Comparison of ENCODE assay signal across 8 cellular contexts in the genomic region with DNA sequence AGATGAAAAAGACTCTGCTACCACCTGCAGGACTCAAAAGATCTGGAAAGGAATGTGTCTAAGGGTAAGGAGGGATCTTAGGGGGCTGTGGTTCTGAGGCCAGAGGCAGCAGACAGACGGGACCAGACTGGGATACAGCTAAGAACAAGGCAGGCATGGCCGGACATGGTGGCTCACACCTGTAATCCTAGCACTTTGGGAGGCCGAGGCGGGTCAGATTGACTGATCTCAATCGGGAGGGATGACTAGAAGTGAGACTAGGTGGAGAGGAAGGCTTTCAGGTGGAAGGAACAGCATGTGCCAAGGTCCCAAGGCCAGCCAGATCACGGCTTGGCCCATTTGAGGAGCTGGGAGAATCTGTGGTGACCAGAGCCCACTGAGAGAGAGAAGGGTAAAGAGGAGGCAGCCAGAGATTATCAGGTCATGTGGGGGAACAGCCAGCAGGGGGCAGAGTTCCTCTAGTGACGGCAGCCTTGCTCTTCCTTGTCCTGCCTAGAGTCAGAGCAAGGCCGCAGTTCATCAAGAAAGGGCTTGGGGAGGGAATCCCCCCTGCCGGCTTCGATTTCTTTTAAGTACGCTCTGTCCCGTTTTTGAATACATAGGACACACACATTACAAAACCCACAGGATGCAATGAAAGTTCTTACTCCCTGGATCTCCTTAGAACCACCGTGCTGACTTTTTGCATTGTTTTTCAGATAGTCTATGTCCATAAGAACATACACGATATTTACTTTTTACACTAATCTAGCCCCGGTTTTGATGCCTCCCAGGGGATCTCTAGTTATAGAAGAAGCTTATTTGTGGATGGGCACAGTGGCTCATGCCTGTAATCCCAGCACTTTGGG. TPM values are rescaled to one million over a fixed set of nuclear protein-coding genes. Genes with fewer than 3 reads are reported as not detected.
DNase-seq lines count a peak whose midpoint lies in the region; ATAC-seq and TF ChIP-seq lines count a peak whose summit lies in the region.

No MANE protein-coding gene starts in this region.

- peak; percentile 70 for DNase-seq in DMS114 treated with DMSO at 0.1 percent for 48 hours (lab: John Stamatoyannopoulos, UW; ENCODE audit: unreplicated experiment)
- peak; percentile 78 for DNase-seq in NCI-H82 treated with DMSO at 0.1 percent for 48 hours (lab: John Stamatoyannopoulos, UW; ENCODE audit: unreplicated experiment)
- peak; percentile 93 for DNase-seq in activated CD8-positive, alpha-beta T cell treated with anti-CD3 and anti-CD28 coated beads for 36 hours
- DNase-seq in effector CD8-positive, alpha-beta T cell (lab: John Stamatoyannopoulos, UW), result peak; percentile 71
- peak; percentile 78 for DNase-seq in midbrain (lab: John Stamatoyannopoulos, UW)
- peak; percentile 73 to 82 for DNase-seq in stimulated activated CD8-positive, alpha-beta memory T cell treated with anti-CD3 and anti-CD28 coated beads, Interleukin-2, amount 100 ng/mL, for 48 hours (ENCODE audit: low read depth in 2 of 2)

- H3K27me3 Mint-ChIP-seq in activated CD8-positive, alpha-beta T cell treated with anti-CD3 and anti-CD28 coated beads for 36 hours, result peaks cover 51% of the 10 kb centered on the region

- ATAC-seq in HG03280 (IDR thresholded peaks at IDR 0.05; ENCODE audit: unreplicated experiment) (peak; percentile 33), GM21390 (IDR thresholded peaks at IDR 0.05; ENCODE audit: unreplicated experiment) (no peak)
- peak; percentile 37 for ATAC-seq in activated CD8-positive, alpha-beta T cell treated with anti-CD3 and anti-CD28 coated beads for 36 hours

- peak; percentile 81 for TF ChIP-seq CTCF in activated CD8-positive, alpha-beta T cell treated with anti-CD3 and anti-CD28 coated beads for 36 hours (IDR thresholded peaks at IDR 0.05)

- no peak overlapping the region for H3K4me3 Mint-ChIP-seq in activated CD8-positive, alpha-beta T cell treated with anti-CD3 and anti-CD28 coated beads for 36 hours

- intact Hi-C loops in activated CD8-positive, alpha-beta T cell treated with anti-CD3 and anti-CD28 coated beads for 36 hours (cut with micrococcal nuclease), result loop anchor here (1.0 kb wide), 1 partner anchor 79 kb away; the partner anchor contains the start of gene WDR38

- POLR2A ChIA-PET in activated CD8-positive, alpha-beta T cell treated with anti-CD3 and anti-CD28 coated beads for 36 hours (lab: Charles Lee), result interaction anchor here (0.8 to 8.8 kb wide), 3 partner anchors 34 to 95 kb away, joined by 3 to 120 read pairs (median 9); partner anchors contain the start of genes ARPC5L, RPL35 and WDR38

- CTCF ChIA-PET in activated CD8-positive, alpha-beta T cell treated with anti-CD3 and anti-CD28 coated beads for 36 hours (lab: Charles Lee), result interaction anchor here (0.6 to 13.8 kb wide), 21 partner anchors 8 to 594 kb away, joined by 3 to 431 read pairs (median 4); partner anchors contain the start of genes ARPC5L, RPL35 and WDR38

- H3K36me3 Mint-ChIP-seq in activated CD8-positive, alpha-beta T cell treated with anti-CD3 and anti-CD28 coated beads for 36 hours (ENCODE audit: low read depth), result no peaks in the 10 kb centered on the region

- H3K27ac Mint-ChIP-seq in activated CD8-positive, alpha-beta T cell treated with anti-CD3 and anti-CD28 coated beads for 36 hours, result no peak overlapping the region

- H3K4me1 Mint-ChIP-seq in activated CD8-positive, alpha-beta T cell treated with anti-CD3 and anti-CD28 coated beads for 36 hours (ENCODE audit: low read depth), result peaks cover 35% of the 10 kb centered on the region

- H3K9me3 Mint-ChIP-seq in activated CD8-positive, alpha-beta T cell treated with anti-CD3 and anti-CD28 coated beads for 36 hours, result no peaks in the 10 kb centered on the region

RNA-seq across cellular contexts. Expression of gene OLFML2A, which starts 2.6 kb away (rescaled TPM):
- not detected for total RNA-seq in activated CD8-positive, alpha-beta T cell treated with anti-CD3 and anti-CD28 coated beads for 36 hours

RNA-seq across cellular contexts. Expression of gene NR6A1, which starts 3.2 kb away (rescaled TPM):
- 1 to 10 TPM in 1 of 2 experiments, under 1 TPM in 1; 0.74 to 1.1 TPM for total RNA-seq in activated CD8-positive, alpha-beta T cell treated with anti-CD3 and anti-CD28 coated beads for 36 hours
